8 cellular contexts compared by ENCODE assay signal in genomic region chr2:217988014-217988839, GRCh38. TPM values are rescaled to one million over a fixed set of nuclear protein-coding genes. Genes with fewer than 3 reads are reported as not detected.
A peak's percentile ranks its signal among the peaks of the same experiment; 100 is the strongest.
DNase-seq lines count a peak whose midpoint lies in the region; ATAC-seq and TF ChIP-seq lines count a peak whose summit lies in the region.

No MANE protein-coding gene starts in this region.

- H3K36me3 ChIP-seq in esophagus muscularis mucosa, result peaks cover 0 to 4% (median 0%) of the 10 kb centered on the region in 4 donors
- no peaks in the 10 kb centered on the region for H3K36me3 ChIP-seq in mucosa of rectum (ENCODE audit: control insufficient read depth in 2 of 2, insufficient read depth in 2 of 2, low read length in 2 of 2)

- DNase-seq in DMS153 (lab: John Stamatoyannopoulos, UW), result peak; percentile 90
- peak; percentile 85 for DNase-seq in NCI-H82 (lab: John Stamatoyannopoulos, UW)
- DNase-seq in activated T-cell treated with anti-CD3 and anti-CD28 coated beads for 1 hour (ENCODE audit: low read depth), result peak; percentile 53
- DNase-seq in esophagus muscularis mucosa (ENCODE audit: extremely low spot score), result peak; percentile 98
- peak; percentile 55 for DNase-seq in stimulated activated CD8-positive, alpha-beta memory T cell treated with anti-CD3 and anti-CD28 coated beads, Interleukin-7, amount 100 ng/mL, for 24 hours (ENCODE audit: low read depth)

- ATAC-seq in HG02642 (IDR thresholded peaks at IDR 0.05; ENCODE audit: poor library complexity, unreplicated experiment) (peak; percentile 64), GM18870 (IDR thresholded peaks at IDR 0.05; ENCODE audit: unreplicated experiment) (no peak)

- H3K4me3 ChIP-seq in esophagus muscularis mucosa, result peak overlapping the region; percentile 15 to 37 (median 24)
- peak overlapping the region in 1 of 2 donors; percentile 44 for H3K4me3 ChIP-seq in mucosa of rectum (ENCODE audit: low read length in 2 of 2)

- intact Hi-C loops in esophagus muscularis mucosa (cut with DNase I), result loop anchor here (1.0 to 5.0 kb wide), 2 partner anchors 101 to 199 kb away; no protein-coding TSS in a partner anchor

- no peak overlapping the region for H3K9ac ChIP-seq in mucosa of rectum (ENCODE audit: low read depth in 1 of 2, low read length in 2 of 2)

- H3K9me3 ChIP-seq in esophagus muscularis mucosa, result no peaks in the 10 kb centered on the region
- H3K9me3 ChIP-seq in mucosa of rectum (ENCODE audit: control insufficient read depth in 2 of 2, low read length in 2 of 2), result no peaks in the 10 kb centered on the region

- TF ChIP-seq POLR2A in esophagus muscularis mucosa (IDR thresholded peaks at IDR 0.05; ENCODE audit: low read depth), result no peak

- peak overlapping the region; percentile 70 to 77 (median 72) for H3K27ac ChIP-seq in esophagus muscularis mucosa (replicated peaks in 1 of 4)
- peak overlapping the region; percentile 50 to 67 for H3K27ac ChIP-seq in mucosa of rectum (ENCODE audit: low read depth in 2 of 2, low read length in 2 of 2)

- H3K27me3 ChIP-seq in esophagus muscularis mucosa (no peaks in the 10 kb centered on the region), mucosa of rectum (ENCODE audit: control insufficient read depth in 2 of 2, insufficient read depth in 2 of 2, low read length in 2 of 2) (no peaks in the 10 kb centered on the region)

- TF ChIP-seq EP300 in esophagus muscularis mucosa (IDR thresholded peaks at IDR 0.05), result no peak

- TF ChIP-seq CTCF in esophagus muscularis mucosa (IDR thresholded peaks at IDR 0.05), result peak; percentile 86 to 96 (median 91)

- H3K4me1 ChIP-seq in esophagus muscularis mucosa, result peaks cover 29 to 44% (median 36%) of the 10 kb centered on the region in 4 donors
- H3K4me1 ChIP-seq in mucosa of rectum (ENCODE audit: control insufficient read depth in 2 of 2, insufficient read depth in 2 of 2, low read length in 2 of 2), result peaks cover 6 to 12% of the 10 kb centered on the region in 2 donors

- WGBS in esophagus muscularis mucosa, result 12% methylated on average over 13 of the region's 13 CpGs

RNA-seq across cellular contexts. Expression of gene TNS1, which starts 14.6 kb away (rescaled TPM):
- 1,000 to 10,000 TPM; 1,001 to 2,170 (median 1,411) TPM for total RNA-seq in esophagus muscularis mucosa
